8 cellular contexts compared by ENCODE assay signal in the genomic region with DNA sequence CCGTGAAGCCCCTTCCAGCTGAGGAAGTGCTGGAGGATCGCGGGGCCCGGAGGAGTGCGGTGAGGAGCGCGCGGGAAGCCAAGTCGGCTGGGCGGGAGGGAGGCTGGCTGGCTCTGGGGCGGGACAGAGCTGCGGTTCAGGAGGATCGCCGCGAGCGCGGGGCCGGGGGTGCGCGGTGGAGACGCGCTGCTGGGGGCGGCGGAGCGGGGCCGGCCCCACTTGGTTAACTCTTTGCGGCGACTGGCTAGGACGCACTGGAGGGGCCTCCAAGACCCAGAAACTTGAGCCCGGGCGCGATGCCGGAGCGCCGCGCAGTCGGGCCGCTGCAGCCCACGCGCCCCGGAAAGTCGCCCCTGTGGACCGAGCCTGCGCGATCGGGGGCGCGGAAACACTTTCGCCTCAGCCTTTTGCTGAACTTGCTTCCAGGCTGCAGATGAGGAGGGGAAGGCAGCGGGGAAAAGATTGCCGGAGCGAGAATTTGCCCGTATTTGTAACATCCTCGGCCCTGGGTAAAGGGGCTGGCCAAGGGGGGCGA. TPM values are rescaled to one million over a fixed set of nuclear protein-coding genes. Genes with fewer than 3 reads are reported as not detected.
DNase-seq lines count a peak whose midpoint lies in the region; ATAC-seq, FAIRE-seq and TF ChIP-seq lines count a peak whose summit lies in the region.

No MANE protein-coding gene starts in this region.

- H3K27me3 Mint-ChIP-seq in naive thymus-derived CD8-positive, alpha-beta T cell, result peaks cover 33 to 52% (median 49%) of the 10 kb centered on the region in 5 donors

- no peaks in the 10 kb centered on the region for H3K9me3 Mint-ChIP-seq in naive thymus-derived CD8-positive, alpha-beta T cell

- peaks cover 4 to 20% (median 17%) of the 10 kb centered on the region in 4 donors for H3K4me1 Mint-ChIP-seq in naive thymus-derived CD8-positive, alpha-beta T cell

- CTCF ChIA-PET in A549 (lab: Yijun Ruan, JAX), result interaction anchor here (0.6 to 1.8 kb wide), 3 partner anchors 181 to 1961 kb away, joined by 3 to 4 read pairs (median 3); a partner anchor contains a TSS

- 3% methylated on average over 13 of the region's 55 CpGs for WGBS in A549 (ENCODE audit: missing lambda C conversion rate)

- H3K27ac ChIP-seq in A549 (peak overlapping the region; percentile 79 to 94), WERI-Rb-1 (peak overlapping the region; percentile 53)

- TF ChIP-seq CTCF in A549 (IDR thresholded peaks at IDR 0.05), result no peak
- TF ChIP-seq CTCF in GM13977 (IDR thresholded peaks at IDR 0.05; ENCODE audit: extremely low read depth, insufficient read depth, missing control alignments), result no peak
- no peak for TF ChIP-seq CTCF in WERI-Rb-1 (IDR thresholded peaks at IDR 0.05; ENCODE audit: low read depth, low read length)
- no peak for TF ChIP-seq CTCF in fibroblast of pulmonary artery (IDR thresholded peaks at IDR 0.05; ENCODE audit: low read length, missing control alignments)

- no peak for TF ChIP-seq RAD21 in A549 (conservative IDR thresholded peaks at IDR 0.05 in 1 of 2, IDR thresholded peaks at IDR 0.05 in 1 of 2)

- POLR2A ChIA-PET in A549 (lab: Yijun Ruan, JAX), result interaction anchor here (0.6 to 2.5 kb wide), 4 partner anchors 9 to 90 kb away, joined by 3 to 9 read pairs (median 5); a partner anchor contains a TSS
- POLR2A ChIA-PET in naive thymus-derived CD8-positive, alpha-beta T cell (lab: Charles Lee), result no interaction called here

- H3K4me3 ChIP-seq in A549, result peak overlapping the region; percentile 79
- H3K4me3 ChIP-seq in WERI-Rb-1 (ENCODE audit: low read depth, low read length), result peak overlapping the region; percentile 90
- peak overlapping the region; percentile 93 for H3K4me3 ChIP-seq in fibroblast of pulmonary artery (replicated peaks; ENCODE audit: low read depth, low read length)

- no peaks in the 10 kb centered on the region for H3K9me3 ChIP-seq in A549
- H3K9me3 ChIP-seq in WERI-Rb-1 (ENCODE audit: severe bottlenecking), result no peaks in the 10 kb centered on the region

- no peak for TF ChIP-seq EP300 in A549 (IDR thresholded peaks at IDR 0.05)

- no peak for FAIRE-seq in A549 (lab: Jason Lieb, UNC)

- TF ChIP-seq POLR2A in A549 (IDR thresholded peaks at IDR 0.05; ENCODE audit: low read length), result no peak

- no peaks in the 10 kb centered on the region for H3K36me3 ChIP-seq in WERI-Rb-1

- peaks cover 17% of the 10 kb centered on the region for H3K4me1 ChIP-seq in A549

- H3K27me3 ChIP-seq in WERI-Rb-1 (ENCODE audit: insufficient read depth, low read depth, severe bottlenecking), result no peaks in the 10 kb centered on the region

- H3K27ac Mint-ChIP-seq in naive thymus-derived CD8-positive, alpha-beta T cell, result no peak overlapping the region

- H3K4me3 Mint-ChIP-seq in naive thymus-derived CD8-positive, alpha-beta T cell, result peak overlapping the region; percentile 65 to 84 (median 78)

- H3K4me2 ChIP-seq in A549, result peak overlapping the region; percentile 90

- peaks cover 0 to 5% (median 0%) of the 10 kb centered on the region in 3 donors for H3K36me3 Mint-ChIP-seq in naive thymus-derived CD8-positive, alpha-beta T cell

- peak in 1 of 2 experiments; percentile 5 for DNase-seq in A549 (ENCODE audit: low read depth in 1 of 2, low spot score in 1 of 2)
- peak; percentile 66 for DNase-seq in GM13977 (ENCODE audit: low spot score)
- peak; percentile 27 for DNase-seq in WERI-Rb-1
- peak; percentile 32 for DNase-seq in fibroblast of pulmonary artery (ENCODE audit: low read depth)
- peak in 1 of 10 donors; percentile 5 for DNase-seq in naive thymus-derived CD8-positive, alpha-beta T cell
- DNase-seq in GOT3 (lab: John Stamatoyannopoulos, UW), result no peak

- ATAC-seq in A549 (peak; percentile 61 to 77), HG03045 (IDR thresholded peaks at IDR 0.05; ENCODE audit: unreplicated experiment) (peak; percentile 38), HG03139 (IDR thresholded peaks at IDR 0.05; ENCODE audit: unreplicated experiment) (no peak)
- peak; percentile 18 to 23 for ATAC-seq in naive thymus-derived CD8-positive, alpha-beta T cell

- in situ Hi-C loops in GM13977 (cut with MboI; ENCODE audit: low pct_unique_long_range_greater_than_20kb, low sequenced_read_pairs, unreplicated experiment), result no loop called here

TF ChIP-seq in A549, 52 proteins besides CTCF, POLR2A, EP300 and RAD21:
- TF ChIP-seq, protein P1, sequence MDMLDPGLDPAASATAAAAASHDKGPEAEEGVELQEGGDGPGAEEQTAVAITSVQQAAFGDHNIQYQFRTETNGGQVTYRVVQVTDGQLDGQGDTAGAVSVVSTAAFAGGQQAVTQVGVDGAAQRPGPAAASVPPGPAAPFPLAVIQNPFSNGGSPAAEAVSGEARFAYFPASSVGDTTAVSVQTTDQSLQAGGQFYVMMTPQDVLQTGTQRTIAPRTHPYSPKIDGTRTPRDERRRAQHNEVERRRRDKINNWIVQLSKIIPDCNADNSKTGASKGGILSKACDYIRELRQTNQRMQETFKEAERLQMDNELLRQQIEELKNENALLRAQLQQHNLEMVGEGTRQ (IDR thresholded peaks at IDR 0.05), result peak; percentile 28; the same call in 1 of the 2 replicates
- TF ChIP-seq, protein P2, sequence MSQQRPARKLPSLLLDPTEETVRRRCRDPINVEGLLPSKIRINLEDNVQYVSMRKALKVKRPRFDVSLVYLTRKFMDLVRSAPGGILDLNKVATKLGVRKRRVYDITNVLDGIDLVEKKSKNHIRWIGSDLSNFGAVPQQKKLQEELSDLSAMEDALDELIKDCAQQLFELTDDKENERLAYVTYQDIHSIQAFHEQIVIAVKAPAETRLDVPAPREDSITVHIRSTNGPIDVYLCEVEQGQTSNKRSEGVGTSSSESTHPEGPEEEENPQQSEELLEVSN (IDR thresholded peaks at IDR 0.05; ENCODE audit: borderline replicate concordance, low read depth), result peak; percentile 50
- TF ChIP-seq, protein P3, sequence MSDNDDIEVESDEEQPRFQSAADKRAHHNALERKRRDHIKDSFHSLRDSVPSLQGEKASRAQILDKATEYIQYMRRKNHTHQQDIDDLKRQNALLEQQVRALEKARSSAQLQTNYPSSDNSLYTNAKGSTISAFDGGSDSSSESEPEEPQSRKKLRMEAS (IDR thresholded peaks at IDR 0.05), result peak; percentile 77
- TF ChIP-seq CHD2 (IDR thresholded peaks at IDR 0.05; ENCODE audit: low read length, partially characterized antibody) (no peak), RNF2 (IDR thresholded peaks at IDR 0.05; ENCODE audit: borderline replicate concordance, low read depth) (0 out of 2 replicates have a peak, but pooled peaks have one; percentile 29), PHF8 (IDR thresholded peaks at IDR 0.05; ENCODE audit: borderline replicate concordance, low read depth) (peak; percentile 58; the same call in 1 of the 2 replicates)
- TF ChIP-seq, protein P4, sequence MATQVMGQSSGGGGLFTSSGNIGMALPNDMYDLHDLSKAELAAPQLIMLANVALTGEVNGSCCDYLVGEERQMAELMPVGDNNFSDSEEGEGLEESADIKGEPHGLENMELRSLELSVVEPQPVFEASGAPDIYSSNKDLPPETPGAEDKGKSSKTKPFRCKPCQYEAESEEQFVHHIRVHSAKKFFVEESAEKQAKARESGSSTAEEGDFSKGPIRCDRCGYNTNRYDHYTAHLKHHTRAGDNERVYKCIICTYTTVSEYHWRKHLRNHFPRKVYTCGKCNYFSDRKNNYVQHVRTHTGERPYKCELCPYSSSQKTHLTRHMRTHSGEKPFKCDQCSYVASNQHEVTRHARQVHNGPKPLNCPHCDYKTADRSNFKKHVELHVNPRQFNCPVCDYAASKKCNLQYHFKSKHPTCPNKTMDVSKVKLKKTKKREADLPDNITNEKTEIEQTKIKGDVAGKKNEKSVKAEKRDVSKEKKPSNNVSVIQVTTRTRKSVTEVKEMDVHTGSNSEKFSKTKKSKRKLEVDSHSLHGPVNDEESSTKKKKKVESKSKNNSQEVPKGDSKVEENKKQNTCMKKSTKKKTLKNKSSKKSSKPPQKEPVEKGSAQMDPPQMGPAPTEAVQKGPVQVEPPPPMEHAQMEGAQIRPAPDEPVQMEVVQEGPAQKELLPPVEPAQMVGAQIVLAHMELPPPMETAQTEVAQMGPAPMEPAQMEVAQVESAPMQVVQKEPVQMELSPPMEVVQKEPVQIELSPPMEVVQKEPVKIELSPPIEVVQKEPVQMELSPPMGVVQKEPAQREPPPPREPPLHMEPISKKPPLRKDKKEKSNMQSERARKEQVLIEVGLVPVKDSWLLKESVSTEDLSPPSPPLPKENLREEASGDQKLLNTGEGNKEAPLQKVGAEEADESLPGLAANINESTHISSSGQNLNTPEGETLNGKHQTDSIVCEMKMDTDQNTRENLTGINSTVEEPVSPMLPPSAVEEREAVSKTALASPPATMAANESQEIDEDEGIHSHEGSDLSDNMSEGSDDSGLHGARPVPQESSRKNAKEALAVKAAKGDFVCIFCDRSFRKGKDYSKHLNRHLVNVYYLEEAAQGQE (IDR thresholded peaks at IDR 0.05), result no peak
TF ChIP-seq in A549: peak in this region for 5.

RNA-seq across cellular contexts. Expression of a gene that starts 0.6 kb away (rescaled TPM):
- polyA plus RNA-seq in A549 (2011; rRNA removed), result 46.6 and 50.8 TPM in 2 replicates
- polyA plus RNA-seq in A549 (2012; cell fraction: cytosol; rRNA removed), result 14.3 and 20.5 TPM in 2 replicates
- 9.4 and 12.9 TPM in 2 replicates for polyA plus RNA-seq in A549 (2012; cell fraction: nucleus; rRNA removed)
- polyA plus RNA-seq in A549 (2017; fragmentation: RNase III; extraction: RNeasy Plus Mini Kit Qiagen cat#74134 plus additional on column Dnase treatment), result 25.3 to 31.6 TPM (median 30.5 TPM) in 3 replicates
- 37.4 and 37.7 TPM in 2 replicates for polyA minus RNA-seq in A549 (2011; rRNA and poly(A)+ RNA removed)
- under 1 TPM; 0.38 to 0.47 TPM for total RNA-seq in naive thymus-derived CD8-positive, alpha-beta T cell
- under 1 TPM in 1 of 3 donors, not detected in 2; 0.09 TPM for polyA plus RNA-seq in naive thymus-derived CD8-positive, alpha-beta T cell

Comparison
In these comparisons a context has a peak if more than half of its experiments do, and no peak if none do; other contexts are left out.
1. RNA of a gene that starts 0.6 kb away (polyA plus RNA-seq): 9.4 to 50.8 TPM in A549; 0.09 TPM in naive thymus-derived CD8-positive, alpha-beta T cell; every median in the first group is over 4 times any median in the second.
2. Peak in every context shown above with its lines, with median percentiles within 50 percentile points of each other: H3K4me3 ChIP-seq.